Comparison of ENCODE assay signal across 1 cellular context in genomic region chr10:91756286-91756685, GRCh38.
A peak's percentile ranks its signal among the peaks of the same experiment; 100 is the strongest.
TF ChIP-seq lines count a peak whose summit lies in the region.

No MANE protein-coding gene starts in this region.

TF ChIP-seq in SK-N-SH, 30 proteins besides CTCF, POLR2A, EP300 and RAD21 (continued from another document):
- TF ChIP-seq, protein P1, sequence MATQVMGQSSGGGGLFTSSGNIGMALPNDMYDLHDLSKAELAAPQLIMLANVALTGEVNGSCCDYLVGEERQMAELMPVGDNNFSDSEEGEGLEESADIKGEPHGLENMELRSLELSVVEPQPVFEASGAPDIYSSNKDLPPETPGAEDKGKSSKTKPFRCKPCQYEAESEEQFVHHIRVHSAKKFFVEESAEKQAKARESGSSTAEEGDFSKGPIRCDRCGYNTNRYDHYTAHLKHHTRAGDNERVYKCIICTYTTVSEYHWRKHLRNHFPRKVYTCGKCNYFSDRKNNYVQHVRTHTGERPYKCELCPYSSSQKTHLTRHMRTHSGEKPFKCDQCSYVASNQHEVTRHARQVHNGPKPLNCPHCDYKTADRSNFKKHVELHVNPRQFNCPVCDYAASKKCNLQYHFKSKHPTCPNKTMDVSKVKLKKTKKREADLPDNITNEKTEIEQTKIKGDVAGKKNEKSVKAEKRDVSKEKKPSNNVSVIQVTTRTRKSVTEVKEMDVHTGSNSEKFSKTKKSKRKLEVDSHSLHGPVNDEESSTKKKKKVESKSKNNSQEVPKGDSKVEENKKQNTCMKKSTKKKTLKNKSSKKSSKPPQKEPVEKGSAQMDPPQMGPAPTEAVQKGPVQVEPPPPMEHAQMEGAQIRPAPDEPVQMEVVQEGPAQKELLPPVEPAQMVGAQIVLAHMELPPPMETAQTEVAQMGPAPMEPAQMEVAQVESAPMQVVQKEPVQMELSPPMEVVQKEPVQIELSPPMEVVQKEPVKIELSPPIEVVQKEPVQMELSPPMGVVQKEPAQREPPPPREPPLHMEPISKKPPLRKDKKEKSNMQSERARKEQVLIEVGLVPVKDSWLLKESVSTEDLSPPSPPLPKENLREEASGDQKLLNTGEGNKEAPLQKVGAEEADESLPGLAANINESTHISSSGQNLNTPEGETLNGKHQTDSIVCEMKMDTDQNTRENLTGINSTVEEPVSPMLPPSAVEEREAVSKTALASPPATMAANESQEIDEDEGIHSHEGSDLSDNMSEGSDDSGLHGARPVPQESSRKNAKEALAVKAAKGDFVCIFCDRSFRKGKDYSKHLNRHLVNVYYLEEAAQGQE (IDR thresholded peaks at IDR 0.05; ENCODE audit: low read depth, low read length): no peak
- peak; percentile 48; the same call in 1 of the 2 replicates for TF ChIP-seq FOSL2 (IDR thresholded peaks at IDR 0.05; ENCODE audit: borderline replicate concordance, low read depth)
